In genomic region chr2:172478353-172478752, GRCh38 we compare ENCODE assay signal across 26 cellular contexts.
"Had no signal": no experiment of that assay in that cellular context is flagged by ENCODE, and none has a peak within 500 bp of the region (broad histone marks: within the 10 kb centered on the region; RNA-seq: fewer than 3 reads in every experiment).

No MANE protein-coding gene starts in this region.

- H3K27me3 Mint-ChIP-seq: activated CD4-positive, alpha-beta memory T cell treated with anti-CD3 and anti-CD28 coated beads, Interleukin-2, amount 10 ng/mL, durations not matched to agents 7 days and 5 days; activated CD4-positive, alpha-beta T cell treated with anti-CD3 and anti-CD28 coated beads, Interleukin-2, amount 10 ng/mL, durations not matched to agents 24 days and 14 days; activated CD8-positive, alpha-beta memory T cell treated with anti-CD3 and anti-CD28 coated beads, Interleukin-2, amount 10 ng/mL, durations not matched to agents 7 days and 5 days; activated naive CD8-positive, alpha-beta T cell treated with anti-CD3 and anti-CD28 coated beads, Interleukin-2, amount 50 U/mL, for 24 hours had no signal

- DNase-seq: activated CD4-positive, alpha-beta memory T cell treated with anti-CD3 and anti-CD28 coated beads, Interleukin-2, amount 10 ng/mL, durations not matched to agents 7 days and 5 days; activated CD4-positive, alpha-beta T cell treated with anti-CD3 and anti-CD28 coated beads, Interleukin-2, amount 10 ng/mL, durations not matched to agents 24 days and 14 days; activated CD8-positive, alpha-beta memory T cell treated with anti-CD3 and anti-CD28 coated beads, Interleukin-2, amount 10 ng/mL, durations not matched to agents 7 days and 5 days; activated naive CD4-positive, alpha-beta T cell; activated naive CD8-positive, alpha-beta T cell treated with anti-CD3 and anti-CD28 coated beads, Interleukin-2, amount 50 U/mL, for 24 hours; activated T-cell treated with anti-CD3 and anti-CD28 coated beads for 4 hours; body of pancreas; caudate nucleus; effector CD4-positive, alpha-beta T cell; erythroblast; foreskin keratinocyte; left colon; mucosa of descending colon; ovary; spleen; stimulated activated CD4-positive, alpha-beta T cell treated with anti-CD3 and anti-CD28 coated beads, Interleukin-4, amount 100 ng/mL, for 1 hour; stimulated activated naive CD4-positive, alpha-beta T cell; SW 1271; upper lobe of left lung had no signal

- H3K9me3 ChIP-seq: body of pancreas, mucosa of descending colon, neutrophil, ovary, prostate gland, right atrium auricular region, spleen, thoracic aorta, upper lobe of left lung had no signal

- H3K36me3 ChIP-seq: ovary, prostate gland, right atrium auricular region, thoracic aorta had no signal

- H3K4me1 Mint-ChIP-seq: memory B cell had no signal

- H3K9me3 Mint-ChIP-seq: activated CD4-positive, alpha-beta memory T cell treated with anti-CD3 and anti-CD28 coated beads, Interleukin-2, amount 10 ng/mL, durations not matched to agents 7 days and 5 days; activated CD4-positive, alpha-beta T cell treated with anti-CD3 and anti-CD28 coated beads, Interleukin-2, amount 10 ng/mL, durations not matched to agents 24 days and 14 days; activated naive CD8-positive, alpha-beta T cell treated with anti-CD3 and anti-CD28 coated beads, Interleukin-2, amount 50 U/mL, for 24 hours; dendritic cell treated with granulocyte-macrophage colony-stimulating factor and Interleukin-4, amounts not matched to agents 40 ng/mL and 50 ng/mL, for 4 days; memory B cell had no signal

- H3K27me3 ChIP-seq: body of pancreas, foreskin keratinocyte, neutrophil, ovary, right atrium auricular region, spleen, upper lobe of left lung had no signal

- H3K4me3 Mint-ChIP-seq: activated CD4-positive, alpha-beta memory T cell treated with anti-CD3 and anti-CD28 coated beads, Interleukin-2, amount 10 ng/mL, durations not matched to agents 7 days and 5 days; activated CD4-positive, alpha-beta T cell treated with anti-CD3 and anti-CD28 coated beads, Interleukin-2, amount 10 ng/mL, durations not matched to agents 24 days and 14 days; activated CD8-positive, alpha-beta memory T cell treated with anti-CD3 and anti-CD28 coated beads, Interleukin-2, amount 10 ng/mL, durations not matched to agents 7 days and 5 days; activated naive CD8-positive, alpha-beta T cell treated with anti-CD3 and anti-CD28 coated beads, Interleukin-2, amount 50 U/mL, for 24 hours; dendritic cell treated with granulocyte-macrophage colony-stimulating factor and Interleukin-4, amounts not matched to agents 40 ng/mL and 50 ng/mL, for 4 days; memory B cell had no signal

- H3K36me3 Mint-ChIP-seq: activated CD8-positive, alpha-beta memory T cell treated with anti-CD3 and anti-CD28 coated beads, Interleukin-2, amount 10 ng/mL, durations not matched to agents 7 days and 5 days; memory B cell had no signal

- H3K4me3 ChIP-seq: body of pancreas, mucosa of descending colon, ovary, prostate gland, right atrium auricular region, spleen, thoracic aorta, upper lobe of left lung had no signal

- H3K4me1 ChIP-seq: foreskin keratinocyte, prostate gland had no signal

- H3K27ac ChIP-seq: body of pancreas, foreskin keratinocyte, neutrophil, ovary, prostate gland, right atrium auricular region, spleen, thoracic aorta, upper lobe of left lung had no signal

- ATAC-seq: activated CD4-positive, CD25-positive, alpha-beta regulatory T cell treated with anti-CD3 and anti-CD28 coated beads, Interleukin-2, amount 50 U/mL, for 24 hours; activated CD8-positive, alpha-beta memory T cell treated with anti-CD3 and anti-CD28 coated beads, Interleukin-2, amount 10 ng/mL, durations not matched to agents 7 days and 5 days; activated naive CD8-positive, alpha-beta T cell treated with anti-CD3 and anti-CD28 coated beads, Interleukin-2, amount 50 U/mL, for 24 hours; body of pancreas; foreskin keratinocyte; left colon; mucosa of descending colon had no signal

- H3K27ac Mint-ChIP-seq: activated CD4-positive, alpha-beta memory T cell treated with anti-CD3 and anti-CD28 coated beads, Interleukin-2, amount 10 ng/mL, durations not matched to agents 7 days and 5 days; activated CD4-positive, alpha-beta T cell treated with anti-CD3 and anti-CD28 coated beads, Interleukin-2, amount 10 ng/mL, durations not matched to agents 24 days and 14 days; activated CD8-positive, alpha-beta memory T cell treated with anti-CD3 and anti-CD28 coated beads, Interleukin-2, amount 10 ng/mL, durations not matched to agents 7 days and 5 days; activated naive CD8-positive, alpha-beta T cell treated with anti-CD3 and anti-CD28 coated beads, Interleukin-2, amount 50 U/mL, for 24 hours; dendritic cell treated with granulocyte-macrophage colony-stimulating factor and Interleukin-4, amounts not matched to agents 40 ng/mL and 50 ng/mL, for 4 days; memory B cell had no signal
